Comparison of ENCODE assay signal across 2 cellular contexts in genomic region chr13:114104626-114105350, GRCh38.
TF ChIP-seq lines count a peak whose summit lies in the region.

No MANE protein-coding gene starts in this region.

TF ChIP-seq in SK-N-SH, 30 proteins besides CTCF, POLR2A, EP300 and RAD21 (continued from another document):
- no peak for TF ChIP-seq FOSL2 (IDR thresholded peaks at IDR 0.05; ENCODE audit: borderline replicate concordance, low read depth)
- TF ChIP-seq RXRA (IDR thresholded peaks at IDR 0.05; ENCODE audit: borderline replicate concordance, low read depth), result no peak
- no peak for TF ChIP-seq MXI1 (IDR thresholded peaks at IDR 0.05; ENCODE audit: low read depth, low read length)
- TF ChIP-seq GATA2 (CRISPR knock-in tag; IDR thresholded peaks at IDR 0.05), result no peak
- no peak for TF ChIP-seq REST (IDR thresholded peaks at IDR 0.05; ENCODE audit: low read depth, low read length)
- no peak for TF ChIP-seq IRF3 (IDR thresholded peaks at IDR 0.05; ENCODE audit: low read depth, low read length)
- TF ChIP-seq RCOR1 (IDR thresholded peaks at IDR 0.05; ENCODE audit: low read length), result no peak
- no peak for TF ChIP-seq TCF12 (IDR thresholded peaks at IDR 0.05)
- no peak for TF ChIP-seq YY1 (IDR thresholded peaks at IDR 0.05; ENCODE audit: low read depth)
- no peak for TF ChIP-seq NFIC (IDR thresholded peaks at IDR 0.05; ENCODE audit: borderline replicate concordance)
- TF ChIP-seq RFX5 (IDR thresholded peaks at IDR 0.05; ENCODE audit: low read length), result no peak

TF ChIP-seq in SK-N-SH treated with all-trans-retinoic acid at 6 μM for 48 hours, 23 proteins besides CTCF, POLR2A, EP300 and RAD21 (continued from another document):
- TF ChIP-seq POU6F1 (CRISPR knock-in tag; IDR thresholded peaks at IDR 0.05; ENCODE audit: borderline replicate concordance, low read depth) (no peak), ZNF70 (CRISPR knock-in tag; IDR thresholded peaks at IDR 0.05) (no peak), TSHZ2 (CRISPR knock-in tag; IDR thresholded peaks at IDR 0.05) (no peak)
